In the genomic region with DNA sequence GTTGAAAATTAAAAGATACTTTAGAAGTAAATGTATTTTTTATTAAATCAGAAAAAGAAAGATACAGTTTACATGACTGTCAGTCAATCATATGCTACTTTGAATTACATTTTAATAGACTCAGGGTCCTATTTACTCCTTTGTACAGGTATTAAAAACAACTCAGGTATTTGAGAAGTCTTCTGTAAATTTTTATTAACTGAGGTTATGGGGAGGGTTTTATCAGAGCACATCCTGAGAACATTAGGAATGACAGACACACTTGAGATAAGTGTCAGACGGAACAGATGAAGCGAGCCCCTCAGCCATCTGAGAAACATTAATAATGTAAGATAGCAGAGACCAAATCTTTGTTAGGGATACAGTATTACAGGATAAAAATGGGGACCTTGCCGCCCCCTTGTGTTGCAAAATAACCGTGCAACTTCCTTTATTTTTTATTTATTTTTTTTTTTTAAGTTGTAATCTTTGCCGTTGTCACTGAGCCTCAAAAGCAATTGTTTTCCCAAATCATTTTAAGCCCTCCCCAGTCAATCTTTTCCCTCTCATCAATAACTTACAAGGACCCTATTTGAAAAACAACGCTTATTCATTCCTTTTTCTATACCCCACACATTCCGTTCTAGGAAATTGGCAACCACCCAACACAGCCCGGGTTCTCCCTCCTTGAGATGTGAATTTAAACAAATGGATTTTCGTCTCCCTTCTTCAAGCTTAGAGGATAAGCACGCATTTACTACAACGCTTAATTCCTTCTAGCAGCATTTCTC, we compare ENCODE assay signal across 8 cellular contexts.
DNase-seq lines count a peak whose midpoint lies in the region; ATAC-seq, FAIRE-seq and TF ChIP-seq lines count a peak whose summit lies in the region.

No MANE protein-coding gene starts in this region.

- no peaks in the 10 kb centered on the region; the same call in 2 of the 3 replicates for H3K36me3 ChIP-seq in K562 (ENCODE audit: control insufficient read depth, insufficient read depth, low read length)

- no TSS peak for BruUV-seq in K562 (replicated peaks; lab: Mats Ljungman, UMichigan)

- DNase-seq in AG04450 (ENCODE audit: low read depth, low spot score) (no peak), RPMI7951 (ENCODE audit: low read depth) (peak; percentile 59), K562 (ENCODE audit: extremely low read depth in 1 of 4, low spot score in 3 of 4) (peak; percentile 51 to 56 (median 55)), memory B cell (ENCODE audit: low spot score in 2 of 2) (peak in 1 of 2 donors; percentile 35), H4 (ENCODE audit: low spot score) (no peak), globus pallidus (ENCODE audit: low spot score) (no peak)

- CTCF ChIA-PET in AG04450 (lab: Charles Lee) (interaction anchor here (0.7 to 2.0 kb wide), 9 partner anchors 12 to 1632 kb away, joined by 3 to 7 read pairs (median 5); no protein-coding TSS in a partner anchor), K562 (lab: Yijun Ruan, JAX; ENCODE audit: low intra/inter-chr PET ratio) (interaction anchor here (2.2 to 2.4 kb wide), 2 partner anchors 365 to 531 kb away, joined by 8 to 26 read pairs; no protein-coding TSS in a partner anchor)

- TF ChIP-seq RAD21 in K562 (CRISPR knock-in tag; conservative IDR thresholded peaks at IDR 0.05 in 1 of 2, IDR thresholded peaks at IDR 0.05 in 1 of 2) = peak; percentile 51 to 61; a peak in 3 of 4 replicates

- no peaks in the 10 kb centered on the region for H3K9me1 ChIP-seq in K562 (ENCODE audit: control insufficient read depth, insufficient read depth, low read length)

- 0% methylated on average over 10 of the region's 11 CpGs for WGBS in K562 (ENCODE audit: insufficient coverage, low coverage, missing lambda C conversion rate)

- H3K36me3 Mint-ChIP-seq in memory B cell = no peaks in the 10 kb centered on the region

- TF ChIP-seq EP300 in K562 (IDR thresholded peaks at IDR 0.05; ENCODE audit: low read length) = no peak

- intact Hi-C loops in K562 (cut with micrococcal nuclease) = loop anchor here (5.0 to 10.0 kb wide), 3 partner anchors 76 to 739 kb away; no protein-coding TSS in a partner anchor

- H3K4me1 Mint-ChIP-seq in memory B cell = peaks cover 40% of the 10 kb centered on the region

- in situ Hi-C loops in K562 (cut with MboI) = loop anchor here (5.0 kb wide), 2 partner anchors 119 to 366 kb away; no protein-coding TSS in a partner anchor

- peaks cover 0 to 33% of the 10 kb centered on the region in 2 experiments; a peak in 4 of 5 replicates for H3K4me1 ChIP-seq in K562 (replicated peaks in 1 of 2; ENCODE audit: control insufficient read depth in 2 of 2, insufficient read depth in 2 of 2, low read length in 2 of 2)

- H3K4me3 ChIP-seq in AG04450 (ENCODE audit: low read depth, low read length) (peak overlapping the region; percentile 34), K562 (0 out of 2 replicates have a peak overlapping the region, but pooled peaks have one; percentile 0)

- H4K20me1 ChIP-seq in K562 (replicated peaks; ENCODE audit: control insufficient read depth, insufficient read depth, low read length) = no peaks in the 10 kb centered on the region

- TF ChIP-seq CTCF in AG04450 (IDR thresholded peaks at IDR 0.05; ENCODE audit: low read depth, low read length) (peak; percentile 67), GM12873 (IDR thresholded peaks at IDR 0.05; ENCODE audit: insufficient read depth, low read depth, low read length, missing control alignments) (peak; percentile 61), K562 (IDR thresholded peaks at IDR 0.05 in 2 of 3, conservative IDR thresholded peaks at IDR 0.05 in 1 of 3; ENCODE audit: insufficient read depth in 2 of 3, low read depth in 1 of 3, low read length in 3 of 3) (peak; percentile 38 to 80 (median 61); a peak in 5 of 6 replicates)

- POLR2A ChIA-PET in AG04450 (lab: Yijun Ruan, JAX) (no interaction called here), K562 (lab: Yijun Ruan, JAX) (interaction anchor here (0.6 kb wide), 1 partner anchor 122 kb away, joined by 3 read pairs; no protein-coding TSS in a partner anchor)

- no peak for TF ChIP-seq POLR2A in K562 (conservative IDR thresholded peaks at IDR 0.05)

- H3K9me3 ChIP-seq in AG04450 (ENCODE audit: control insufficient read depth, insufficient read depth, low read length) (no peaks in the 10 kb centered on the region), K562 (replicated peaks; ENCODE audit: control insufficient read depth, insufficient read depth, low read depth, low read length) (no peaks in the 10 kb centered on the region)

- peak overlapping the region; percentile 39 for H3K4me2 ChIP-seq in K562 (ENCODE audit: insufficient read depth, low read length)

- no peak overlapping the region for H3K27ac ChIP-seq in AG04450 (ENCODE audit: low read depth, low read length)
- H3K27ac ChIP-seq in K562 (ENCODE audit: extremely low read depth, low read depth, low read length) = no peak overlapping the region

- H3K4me3 Mint-ChIP-seq in memory B cell = peak overlapping the region; percentile 15

- H3K79me2 ChIP-seq in K562 (ENCODE audit: control insufficient read depth, insufficient read depth, low read length) = no peaks in the 10 kb centered on the region

- no peak for FAIRE-seq in K562 (lab: Jason Lieb, UNC)

- H3K27me3 ChIP-seq in AG04450 (ENCODE audit: control insufficient read depth, insufficient read depth, low read length) (no peaks in the 10 kb centered on the region), K562 (ENCODE audit: control insufficient read depth in 2 of 2, insufficient read depth in 2 of 2, low read length in 2 of 2) (no peaks in the 10 kb centered on the region)

- peak; percentile 46 for ATAC-seq in K562
- peak; percentile 20 for ATAC-seq in memory B cell (ENCODE audit: low read depth)
- no peak for ATAC-seq in GM18861 (IDR thresholded peaks at IDR 0.05; ENCODE audit: unreplicated experiment)

- peak overlapping the region; percentile 93 for H3K27ac Mint-ChIP-seq in memory B cell

- H3K9ac ChIP-seq in K562 (ENCODE audit: insufficient read depth in 1 of 2, low read depth in 2 of 2, low read length in 2 of 2) = no peak overlapping the region; a peak in 1 of 4 replicates

- H2AFZ ChIP-seq in K562 (ENCODE audit: low read depth, low read length) = peak overlapping the region; percentile 66

- H3K9me3 Mint-ChIP-seq in memory B cell = no peaks in the 10 kb centered on the region

- no peaks in the 10 kb centered on the region for H3K27me3 Mint-ChIP-seq in memory B cell

TF ChIP-seq in K562, 482 proteins besides CTCF, POLR2A, EP300 and RAD21 (continues in another document):
- TF ChIP-seq SMARCA4 (IDR thresholded peaks at IDR 0.05) = peak; percentile 35; the same call in 1 of the 2 replicates
- TF ChIP-seq TARDBP (IDR thresholded peaks at IDR 0.05) = no peak
- TF ChIP-seq ZFP30 (CRISPR knock-in tag; IDR thresholded peaks at IDR 0.05; ENCODE audit: borderline replicate concordance) = no peak
- no peak for TF ChIP-seq CEBPG (CRISPR knock-in tag; IDR thresholded peaks at IDR 0.05)
- 0 out of 4 replicates have a peak, but pooled peaks of 1 of the 2 experiments have one; percentile 35 for TF ChIP-seq CEBPG (tag; conservative IDR thresholded peaks at IDR 0.05 in 1 of 2, IDR thresholded peaks at IDR 0.05 in 1 of 2)
- no peak for TF ChIP-seq SREBF1 (IDR thresholded peaks at IDR 0.05; ENCODE audit: borderline replicate concordance, low read depth, low read length)
- peak; percentile 84 for TF ChIP-seq ZNF384 (IDR thresholded peaks at IDR 0.05; ENCODE audit: low read depth, low read length)
- no peak for TF ChIP-seq NFXL1 (CRISPR knock-in tag; IDR thresholded peaks at IDR 0.05)
- TF ChIP-seq, protein P1, sequence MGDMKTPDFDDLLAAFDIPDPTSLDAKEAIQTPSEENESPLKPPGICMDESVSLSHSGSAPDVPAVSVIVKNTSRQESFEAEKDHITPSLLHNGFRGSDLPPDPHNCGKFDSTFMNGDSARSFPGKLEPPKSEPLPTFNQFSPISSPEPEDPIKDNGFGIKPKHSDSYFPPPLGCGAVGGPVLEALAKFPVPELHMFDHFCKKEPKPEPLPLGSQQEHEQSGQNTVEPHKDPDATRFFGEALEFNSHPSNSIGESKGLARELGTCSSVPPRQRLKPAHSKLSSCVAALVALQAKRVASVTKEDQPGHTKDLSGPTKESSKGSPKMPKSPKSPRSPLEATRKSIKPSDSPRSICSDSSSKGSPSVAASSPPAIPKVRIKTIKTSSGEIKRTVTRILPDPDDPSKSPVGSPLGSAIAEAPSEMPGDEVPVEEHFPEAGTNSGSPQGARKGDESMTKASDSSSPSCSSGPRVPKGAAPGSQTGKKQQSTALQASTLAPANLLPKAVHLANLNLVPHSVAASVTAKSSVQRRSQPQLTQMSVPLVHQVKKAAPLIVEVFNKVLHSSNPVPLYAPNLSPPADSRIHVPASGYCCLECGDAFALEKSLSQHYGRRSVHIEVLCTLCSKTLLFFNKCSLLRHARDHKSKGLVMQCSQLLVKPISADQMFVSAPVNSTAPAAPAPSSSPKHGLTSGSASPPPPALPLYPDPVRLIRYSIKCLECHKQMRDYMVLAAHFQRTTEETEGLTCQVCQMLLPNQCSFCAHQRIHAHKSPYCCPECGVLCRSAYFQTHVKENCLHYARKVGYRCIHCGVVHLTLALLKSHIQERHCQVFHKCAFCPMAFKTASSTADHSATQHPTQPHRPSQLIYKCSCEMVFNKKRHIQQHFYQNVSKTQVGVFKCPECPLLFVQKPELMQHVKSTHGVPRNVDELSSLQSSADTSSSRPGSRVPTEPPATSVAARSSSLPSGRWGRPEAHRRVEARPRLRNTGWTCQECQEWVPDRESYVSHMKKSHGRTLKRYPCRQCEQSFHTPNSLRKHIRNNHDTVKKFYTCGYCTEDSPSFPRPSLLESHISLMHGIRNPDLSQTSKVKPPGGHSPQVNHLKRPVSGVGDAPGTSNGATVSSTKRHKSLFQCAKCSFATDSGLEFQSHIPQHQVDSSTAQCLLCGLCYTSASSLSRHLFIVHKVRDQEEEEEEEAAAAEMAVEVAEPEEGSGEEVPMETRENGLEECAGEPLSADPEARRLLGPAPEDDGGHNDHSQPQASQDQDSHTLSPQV (IDR thresholded peaks at IDR 0.05) = peak; percentile 18; the same call in 1 of the 2 replicates
- TF ChIP-seq FOXK2 (conservative IDR thresholded peaks at IDR 0.05 in 1 of 2, IDR thresholded peaks at IDR 0.05 in 1 of 2; ENCODE audit: low read depth in 2 of 2) = 0 out of 4 replicates have a peak, but pooled peaks of 1 of the 2 experiments have one; percentile 25
- peak; percentile 53; the same call in 1 of the 2 replicates for TF ChIP-seq SMC3 (conservative IDR thresholded peaks at IDR 0.05; ENCODE audit: insufficient read depth, low read depth, low read length)
- TF ChIP-seq DPF2 (IDR thresholded peaks at IDR 0.05) = peak; percentile 58; the same call in 1 of the 2 replicates

Comparison
In these comparisons a context has a peak if more than half of its experiments do, and no peak if none do; other contexts are left out.
1. DNase-seq: peak in RPMI7951 (single experiment) and K562 (4 of 4); none in AG04450 (single experiment), H4 (single experiment) and globus pallidus (single experiment).
2. Peak in every context shown above with its lines, with median percentiles within 50 percentile points of each other: CTCF ChIP-seq.